Comparison of ENCODE assay signal across 8 cellular contexts in the genomic region with DNA sequence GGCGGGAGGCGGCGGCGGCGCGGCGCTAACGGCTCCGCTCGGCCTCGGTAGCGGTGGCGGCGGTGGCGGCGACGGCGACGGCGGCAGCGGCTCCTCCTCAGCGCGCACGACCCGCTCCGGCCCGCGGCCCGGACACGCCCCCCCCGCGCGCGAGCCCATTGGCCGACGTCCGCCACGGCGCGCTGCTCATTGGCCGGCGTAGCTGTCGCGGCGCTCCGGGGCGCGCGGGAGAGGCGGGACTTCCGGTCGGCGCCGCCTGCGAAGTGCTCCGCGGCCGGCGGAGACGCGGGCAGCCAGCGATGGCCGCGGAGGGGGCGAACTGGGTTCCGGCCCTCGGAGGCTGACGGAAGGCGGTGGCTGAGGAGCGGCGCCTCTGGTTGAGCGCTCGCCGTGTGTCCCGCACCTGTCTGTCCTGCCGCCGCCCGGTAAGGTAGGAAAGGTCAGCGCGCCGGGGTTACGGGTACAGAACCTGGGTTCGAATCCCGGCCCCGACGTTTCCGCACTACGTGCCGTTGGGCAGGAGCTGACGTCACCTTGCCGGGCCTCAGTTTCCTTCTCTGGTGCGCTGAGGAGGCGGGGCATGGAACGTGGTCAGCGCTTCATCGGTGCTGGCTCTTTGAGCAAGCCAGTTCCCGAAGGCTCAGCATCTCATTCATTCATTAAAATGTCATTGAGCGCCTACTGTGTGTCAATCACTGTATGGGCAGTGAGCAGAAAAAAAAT. TPM values are rescaled to one million over a fixed set of nuclear protein-coding genes. Genes with fewer than 3 reads are reported as not detected.
DNase-seq lines count a peak whose midpoint lies in the region; ATAC-seq and TF ChIP-seq lines count a peak whose summit lies in the region.

ELAVL1 (minus strand) TSS at position 108 of the 723 bp plus-strand sequence. CDS start 13,826 bp downstream, outside the sequence.

- H3K4me3 ChIP-seq in Karpas-422 (ENCODE audit: low read length) (peak within 1 kb of the TSS; percentile 99), RWPE2 (ENCODE audit: severe bottlenecking) (peak within 1 kb of the TSS; percentile 76), fibroblast of the aortic adventitia (ENCODE audit: low read depth, low read length) (peak within 1 kb of the TSS; percentile 96)

- peaks cover 3% of the 10 kb centered on the region for H3K27me3 Mint-ChIP-seq in nephron progenitor cell (ENCODE audit: low read depth, poor library complexity)
- no peaks in the 10 kb centered on the region for H3K27me3 Mint-ChIP-seq in stimulated activated naive CD8-positive, alpha-beta T cell treated with anti-CD3 and anti-CD28 coated beads, Interleukin-15, Interleukin-2, amounts not matched to agents 100 ng/mL and 50 ng/mL, for 24 hours

- H4K20me1 ChIP-seq in Karpas-422 (ENCODE audit: insufficient read depth, low read depth, low read length), result peaks cover 35% of the 10 kb centered on the region

- peaks cover 63% of the 10 kb centered on the region for H3K79me2 ChIP-seq in Karpas-422 (ENCODE audit: low read length)

- peak within 1 kb of the TSS; percentile 99 for H3K27ac Mint-ChIP-seq in nephron progenitor cell
- H3K27ac Mint-ChIP-seq in stimulated activated naive CD8-positive, alpha-beta T cell treated with anti-CD3 and anti-CD28 coated beads, Interleukin-15, Interleukin-2, amounts not matched to agents 100 ng/mL and 50 ng/mL, for 24 hours, result peak within 1 kb of the TSS; percentile 86

- ATAC-seq in GM21723 (IDR thresholded peaks at IDR 0.05; ENCODE audit: unreplicated experiment) (peak; percentile 70), RWPE2 (ENCODE audit: low read depth) (peak; percentile 86)

- H3K4me1 Mint-ChIP-seq in nephron progenitor cell, result peaks cover 38% of the 10 kb centered on the region
- peaks cover 38% of the 10 kb centered on the region for H3K4me1 Mint-ChIP-seq in stimulated activated naive CD8-positive, alpha-beta T cell treated with anti-CD3 and anti-CD28 coated beads, Interleukin-15, Interleukin-2, amounts not matched to agents 100 ng/mL and 50 ng/mL, for 24 hours (ENCODE audit: low read depth)

- H3K36me3 ChIP-seq in Karpas-422 (ENCODE audit: insufficient read depth, low read length) (peaks cover 9% of the 10 kb centered on the region; the same call in 1 of the 2 replicates), RWPE2 (ENCODE audit: low read depth) (peaks cover 3% of the 10 kb centered on the region; the same call in 1 of the 2 replicates)

- H2AFZ ChIP-seq in Karpas-422 (ENCODE audit: low read length), result peak within 1 kb of the TSS; percentile 91

- H3K27ac ChIP-seq in Karpas-422 (ENCODE audit: low read length), result peak within 1 kb of the TSS; percentile 59
- H3K27ac ChIP-seq in RWPE2 (ENCODE audit: poor library complexity, severe bottlenecking), result peak within 1 kb of the TSS; percentile 56

- H3K36me3 Mint-ChIP-seq in nephron progenitor cell (ENCODE audit: low read depth), result peaks cover 25% of the 10 kb centered on the region
- peaks cover 10% of the 10 kb centered on the region for H3K36me3 Mint-ChIP-seq in stimulated activated naive CD8-positive, alpha-beta T cell treated with anti-CD3 and anti-CD28 coated beads, Interleukin-15, Interleukin-2, amounts not matched to agents 100 ng/mL and 50 ng/mL, for 24 hours (ENCODE audit: low read depth)

- H3K27me3 ChIP-seq in Karpas-422 (ENCODE audit: low read length) (no peaks in the 10 kb centered on the region), RWPE2 (ENCODE audit: insufficient read depth, poor library complexity, severe bottlenecking) (no peaks in the 10 kb centered on the region)

- H3K9me3 ChIP-seq in Karpas-422 (ENCODE audit: low read length) (no peaks in the 10 kb centered on the region), RWPE2 (ENCODE audit: severe bottlenecking) (no peaks in the 10 kb centered on the region)

- peaks cover 31% of the 10 kb centered on the region for H3K4me1 ChIP-seq in Karpas-422 (ENCODE audit: low read length)
- peaks cover 6% of the 10 kb centered on the region for H3K4me1 ChIP-seq in RWPE2 (ENCODE audit: insufficient read depth, poor library complexity, severe bottlenecking)

- peak within 1 kb of the TSS; percentile 99 for H3K4me3 Mint-ChIP-seq in nephron progenitor cell
- peak within 1 kb of the TSS; percentile 95 for H3K4me3 Mint-ChIP-seq in stimulated activated naive CD8-positive, alpha-beta T cell treated with anti-CD3 and anti-CD28 coated beads, Interleukin-15, Interleukin-2, amounts not matched to agents 100 ng/mL and 50 ng/mL, for 24 hours

- H3K9me2 ChIP-seq in Karpas-422 (replicated peaks; ENCODE audit: insufficient read depth, low read length), result no peaks in the 10 kb centered on the region

- peak within 1 kb of the TSS; percentile 90 for H3K9ac ChIP-seq in Karpas-422 (ENCODE audit: low read length)

- DNase-seq in DMS153 treated with DMSO at 0.1 percent for 48 hours (lab: John Stamatoyannopoulos, UW; ENCODE audit: unreplicated experiment), result peak; percentile 66
- peak; percentile 97 for DNase-seq in Karpas-422
- no peak for DNase-seq in RWPE2 (ENCODE audit: low spot score)
- peak; percentile 87 for DNase-seq in activated T-helper 9 cell treated with anti-CD3 and anti-CD28 coated beads, Interleukin-2, amount 50 U/mL, for 16 hours (ENCODE audit: low read depth)
- DNase-seq in fibroblast of the aortic adventitia (ENCODE audit: low read depth), result peak; percentile 81
- DNase-seq in nephron progenitor cell, result peak; percentile 96

- peak within 1 kb of the TSS; percentile 93 for H3K4me2 ChIP-seq in Karpas-422 (ENCODE audit: low read depth, low read length, poor library complexity, severe bottlenecking)

- H3K9me3 Mint-ChIP-seq in nephron progenitor cell, result no peaks in the 10 kb centered on the region
- no peaks in the 10 kb centered on the region for H3K9me3 Mint-ChIP-seq in stimulated activated naive CD8-positive, alpha-beta T cell treated with anti-CD3 and anti-CD28 coated beads, Interleukin-15, Interleukin-2, amounts not matched to agents 100 ng/mL and 50 ng/mL, for 24 hours

- TF ChIP-seq CTCF in RWPE2 (IDR thresholded peaks at IDR 0.05; ENCODE audit: poor library complexity, severe bottlenecking), result no peak
- no peak for TF ChIP-seq CTCF in fibroblast of the aortic adventitia (IDR thresholded peaks at IDR 0.05; ENCODE audit: insufficient read depth, low read length)
- no peak for TF ChIP-seq CTCF in nephron progenitor cell (IDR thresholded peaks at IDR 0.05)

RNA-seq across cellular contexts. Expression of gene ELAVL1, which starts in this region (rescaled TPM):
- 48.7 and 50.0 TPM in 2 replicates for total RNA-seq in Karpas-422 (2014; rRNA removed; shearing (Covaris generic); ENCODE audit: low replicate concordance)
- total RNA-seq in fibroblast of the aortic adventitia (ENCODE audit: low replicate concordance), result 5.8 and 34.1 TPM in 2 replicates
